In genomic region chr5:68046445-68046844, GRCh38 we compare ENCODE assay signal across 11 cellular contexts.
A peak's percentile ranks its signal among the peaks of the same experiment; 100 is the strongest.
DNase-seq lines count a peak whose midpoint lies in the region; TF ChIP-seq lines count a peak whose summit lies in the region.
"Had no signal": no experiment of that assay in that cellular context is flagged by ENCODE, and none has a peak within 500 bp of the region (broad histone marks: within the 10 kb centered on the region; RNA-seq: fewer than 3 reads in every experiment).

No MANE protein-coding gene starts in this region.

- H3K4me1 ChIP-seq in skeletal muscle satellite cell (ENCODE audit: control insufficient read depth, insufficient read depth, low read length), result peaks cover 24% of the 10 kb centered on the region

- H3K9ac ChIP-seq in skeletal muscle satellite cell (ENCODE audit: low read depth, low read length), result peak overlapping the region; percentile 15

- no peak for TF ChIP-seq CTCF in fibroblast of pulmonary artery (IDR thresholded peaks at IDR 0.05; ENCODE audit: low read length, missing control alignments)
- no peak for TF ChIP-seq CTCF in GM13977 (IDR thresholded peaks at IDR 0.05; ENCODE audit: extremely low read depth, insufficient read depth, missing control alignments)

- H3K4me2 ChIP-seq in skeletal muscle satellite cell (ENCODE audit: low read length), result peak overlapping the region; percentile 40

- H3K27me3 ChIP-seq in skeletal muscle satellite cell (ENCODE audit: control insufficient read depth, insufficient read depth, low read length), result no peaks in the 10 kb centered on the region

- in situ Hi-C loops in SK-MEL-5 (cut with HindIII; ENCODE audit: low pct_unique_long_range_greater_than_20kb, low sequenced_read_pairs), result no loop called here
- in situ Hi-C loops in GM13977 (cut with MboI; ENCODE audit: low pct_unique_long_range_greater_than_20kb, low sequenced_read_pairs, unreplicated experiment), result no loop called here

- DNase-seq in HCEC 1CT, result peak; percentile 99
- DNase-seq in SK-MEL-5 (ENCODE audit: low read depth, low spot score), result peak; percentile 15
- DNase-seq in fibroblast of pulmonary artery (ENCODE audit: low read depth), result peak; percentile 98
- no peak for DNase-seq in NCI-H524 (lab: John Stamatoyannopoulos, UW)
- no peak for DNase-seq in GM13977 (ENCODE audit: low spot score)
- DNase-seq in DMS53 treated with DMSO at 0.1 percent for 48 hours (lab: John Stamatoyannopoulos, UW; ENCODE audit: unreplicated experiment), result no peak
- DNase-seq in NCI-H2227 (lab: John Stamatoyannopoulos, UW; ENCODE audit: unreplicated experiment), result no peak
- DNase-seq: activated naive CD8-positive, alpha-beta T cell treated with anti-CD3 and anti-CD28 coated beads, Interleukin-2, amount 10 ng/mL, durations not matched to agents 7 days and 5 days; NCI-H510A; posterior cingulate gyrus had no signal

- no peaks in the 10 kb centered on the region for H3K9me3 ChIP-seq in skeletal muscle satellite cell (replicated peaks; ENCODE audit: low read length)

- H3K4me3 ChIP-seq in fibroblast of pulmonary artery (replicated peaks; ENCODE audit: low read depth, low read length) (no peak overlapping the region), skeletal muscle satellite cell (ENCODE audit: low read length) (no peak overlapping the region)

- H3K36me3 ChIP-seq in skeletal muscle satellite cell (ENCODE audit: insufficient read depth, low read length), result no peaks in the 10 kb centered on the region

Comparison
In these comparisons a context has a peak if more than half of its experiments do, and no peak if none do; other contexts are left out.
1. DNase-seq: peak in HCEC 1CT (single experiment), SK-MEL-5 (single experiment) and fibroblast of pulmonary artery (single experiment); none in NCI-H524 (0 of 2), GM13977 (single experiment), DMS53 treated with DMSO at 0.1 percent for 48 hours (single experiment) and NCI-H2227 (single experiment).